1 cellular context compared by ENCODE assay signal in the genomic region with DNA sequence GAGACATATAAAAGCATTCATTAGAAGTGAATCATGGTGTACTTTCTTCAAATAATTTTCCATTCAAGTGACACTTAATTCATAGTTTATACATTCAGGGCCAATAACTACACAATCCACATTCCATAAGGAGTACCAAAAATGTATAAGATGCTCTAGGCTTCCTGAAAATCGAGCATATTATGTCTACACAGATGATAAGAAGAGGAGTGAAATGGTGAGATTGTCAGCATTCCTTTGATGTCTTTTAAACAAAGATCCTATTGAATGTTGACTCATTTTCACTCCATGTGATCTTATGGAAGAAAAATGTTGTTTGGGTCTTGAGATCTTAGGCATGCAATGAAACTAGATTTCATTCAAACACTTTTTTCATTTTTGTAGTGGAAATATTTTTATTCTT.
TF ChIP-seq lines count a peak whose summit lies in the region.

No MANE protein-coding gene starts in this region.

TF ChIP-seq in HCT116, 20 proteins besides CTCF, POLR2A, EP300 and RAD21 (continued from another document):
- TF ChIP-seq SIN3A (IDR thresholded peaks at IDR 0.05; ENCODE audit: low read depth): no peak
- no peak for TF ChIP-seq YY1 (IDR thresholded peaks at IDR 0.05; ENCODE audit: extremely low read depth, insufficient replicate concordance, low read depth, low read length)
- TF ChIP-seq CBX3 (IDR thresholded peaks at IDR 0.05; ENCODE audit: low read depth): no peak
TF ChIP-seq in HCT116: peak in this region for 3.
